30 cellular contexts compared by ENCODE assay signal in genomic region chr17:35146214-35146833, GRCh38. TPM values are rescaled to one million over a fixed set of nuclear protein-coding genes. Genes with fewer than 3 reads are reported as not detected.
"Had no signal": no experiment of that assay in that cellular context is flagged by ENCODE, and none has a peak within 500 bp of the region (broad histone marks: within the 10 kb centered on the region; RNA-seq: fewer than 3 reads in every experiment).

No MANE protein-coding gene starts in this region.

- H3K4me3 ChIP-seq: body of pancreas, gastroesophageal sphincter, lung, ovary, smooth muscle cell, transverse colon had no signal

- ATAC-seq: activated CD4-positive, alpha-beta T cell treated with anti-CD3 and anti-CD28 coated beads for 36 hours; activated naive CD8-positive, alpha-beta T cell treated with anti-CD3 and anti-CD28 coated beads, Interleukin-2, amount 50 U/mL, for 24 hours; body of pancreas; esophagus mucosa; gastroesophageal sphincter; left colon; natural killer cell; sciatic nerve; stimulated activated naive B cell treated with anti-CD40 and anti-IgM and Interleukin-4, amounts not matched to agents 10 μg/mL and 1 μg/mL and 100 μg/mL, for 72 hours; T-helper 17 cell had no signal

- H3K4me1 ChIP-seq: body of pancreas had no signal

- FAIRE-seq: urothelium cell line had no signal

- H3K27ac Mint-ChIP-seq: activated B cell treated with CpG ODN at 0.5 μM for 24 hours; activated CD4-positive, alpha-beta T cell treated with anti-CD3 and anti-CD28 coated beads for 36 hours; activated naive CD8-positive, alpha-beta T cell treated with anti-CD3 and anti-CD28 coated beads, Interleukin-2, amount 50 U/mL, for 24 hours; natural killer cell; stimulated activated naive B cell treated with anti-CD40 and anti-IgM and Interleukin-4, amounts not matched to agents 10 μg/mL and 1 μg/mL and 100 μg/mL, for 72 hours; T-helper 17 cell had no signal

- H3K9me3 Mint-ChIP-seq: activated B cell treated with CpG ODN at 0.5 μM for 24 hours; activated naive CD8-positive, alpha-beta T cell treated with anti-CD3 and anti-CD28 coated beads, Interleukin-2, amount 50 U/mL, for 24 hours; natural killer cell; stimulated activated naive B cell treated with anti-CD40 and anti-IgM and Interleukin-4, amounts not matched to agents 10 μg/mL and 1 μg/mL and 100 μg/mL, for 72 hours had no signal

- H3K9me3 ChIP-seq: body of pancreas, gastroesophageal sphincter, neutrophil, ovary, transverse colon had no signal

- H3K4me2 ChIP-seq: smooth muscle cell had no signal

- H3K36me3 Mint-ChIP-seq: natural killer cell; stimulated activated naive B cell treated with anti-CD40 and anti-IgM and Interleukin-4, amounts not matched to agents 10 μg/mL and 1 μg/mL and 100 μg/mL, for 72 hours had no signal

- H3K27me3 Mint-ChIP-seq: activated CD4-positive, alpha-beta T cell treated with anti-CD3 and anti-CD28 coated beads for 36 hours; activated naive CD8-positive, alpha-beta T cell treated with anti-CD3 and anti-CD28 coated beads, Interleukin-2, amount 50 U/mL, for 24 hours; T-helper 17 cell had no signal

- H3K27ac ChIP-seq: body of pancreas, gastroesophageal sphincter, neutrophil, ovary, transverse colon had no signal

- H3K4me3 Mint-ChIP-seq: activated B cell treated with CpG ODN at 0.5 μM for 24 hours; activated CD4-positive, alpha-beta T cell treated with anti-CD3 and anti-CD28 coated beads for 36 hours; activated naive CD8-positive, alpha-beta T cell treated with anti-CD3 and anti-CD28 coated beads, Interleukin-2, amount 50 U/mL, for 24 hours; natural killer cell; stimulated activated naive B cell treated with anti-CD40 and anti-IgM and Interleukin-4, amounts not matched to agents 10 μg/mL and 1 μg/mL and 100 μg/mL, for 72 hours; T-helper 17 cell had no signal

- DNase-seq: activated B cell treated with CpG ODN at 0.5 μM for 24 hours; activated CD4-positive, alpha-beta T cell treated with anti-CD3 and anti-CD28 coated beads for 36 hours; activated CD4-positive, alpha-beta T cell treated with anti-CD3 and anti-CD28 coated beads, Interleukin-2, amount 50 U/mL, for 4 hours; activated effector memory CD4-positive, alpha-beta T cell treated with anti-CD3 and anti-CD28 coated beads, Interleukin-2, amount 50 U/mL, for 16 hours; activated naive CD4-positive, alpha-beta T cell treated with anti-CD3 and anti-CD28 coated beads, Interleukin-2, amount 50 U/mL, for 16 hours; activated naive CD8-positive, alpha-beta T cell treated with anti-CD3 and anti-CD28 coated beads, Interleukin-2, amount 50 U/mL, for 24 hours; body of pancreas; central memory CD4-positive, alpha-beta T cell; dermis blood vessel endothelial cell; effector CD8-positive, alpha-beta T cell; head of caudate nucleus; islet precursor cell; left colon; natural killer cell; ovary; stimulated activated CD4-positive, alpha-beta T cell treated with anti-CD3 and anti-CD28 coated beads, Interleukin-2, amount 100 ng/mL, for 48 hours; stimulated activated CD8-positive, alpha-beta memory T cell treated with anti-CD3 and anti-CD28 coated beads, Interleukin-4, amount 100 ng/mL, for 48 hours; stimulated activated naive B cell treated with anti-CD40 and anti-IgM and Interleukin-4, amounts not matched to agents 10 μg/mL and 1 μg/mL and 100 μg/mL, for 72 hours; SW 1271; T-helper 17 cell; transverse colon had no signal

- H3K36me3 ChIP-seq: gastroesophageal sphincter, neutrophil, ovary, transverse colon had no signal

- H3K27me3 ChIP-seq: body of pancreas, neutrophil, ovary had no signal

RNA-seq across cellular contexts. Expression of gene UNC45B, which starts 1.3 kb away (rescaled TPM):
- total RNA-seq: activated B cell treated with CpG ODN at 0.5 μM for 24 hours, body of pancreas, dermis blood vessel endothelial cell, esophagus mucosa, left colon, pulmonary artery endothelial cell, smooth muscle cell, temporal lobe had no signal
- polyA plus RNA-seq: smooth muscle cell had no signal

RNA-seq across cellular contexts. Expression of gene FNDC8, which starts 24.9 kb away (rescaled TPM):
- total RNA-seq: activated B cell treated with CpG ODN at 0.5 μM for 24 hours; activated CD4-positive, alpha-beta T cell treated with anti-CD3 and anti-CD28 coated beads for 36 hours; body of pancreas; dermis blood vessel endothelial cell; esophagus mucosa; gastroesophageal sphincter; left colon; lung; natural killer cell; ovary; pulmonary artery endothelial cell; sciatic nerve; smooth muscle cell; T-helper 17 cell; temporal lobe; transverse colon had no signal
- polyA plus RNA-seq: lung, ovary, smooth muscle cell had no signal

RNA-seq across cellular contexts. Expression of gene SLC35G3, which starts 47.9 kb away (rescaled TPM):
- total RNA-seq: activated CD4-positive, alpha-beta T cell treated with anti-CD3 and anti-CD28 coated beads for 36 hours; body of pancreas; dermis blood vessel endothelial cell; esophagus mucosa; gastroesophageal sphincter; left colon; lung; natural killer cell; ovary; pulmonary artery endothelial cell; sciatic nerve; smooth muscle cell; temporal lobe; transverse colon had no signal
- polyA plus RNA-seq: ovary, smooth muscle cell had no signal
